Comparison of ENCODE assay signal across 1 cellular context in genomic region chr1:229339520-229339919, GRCh38.
TF ChIP-seq lines count a peak whose summit lies in the region.

No MANE protein-coding gene starts in this region.

TF ChIP-seq in SK-N-SH, 30 proteins besides CTCF, POLR2A, EP300 and RAD21 (continued from another document):
- TF ChIP-seq TAF1 (IDR thresholded peaks at IDR 0.05; ENCODE audit: borderline replicate concordance, low read depth, low read length) (no peak), CHD2 (IDR thresholded peaks at IDR 0.05; ENCODE audit: low read length, partially characterized antibody) (no peak), RFX5 (IDR thresholded peaks at IDR 0.05; ENCODE audit: low read length) (no peak), NFIC (IDR thresholded peaks at IDR 0.05; ENCODE audit: borderline replicate concordance) (no peak), YY1 (IDR thresholded peaks at IDR 0.05; ENCODE audit: low read depth) (no peak), TCF12 (IDR thresholded peaks at IDR 0.05) (no peak), FOXM1 (IDR thresholded peaks at IDR 0.05; ENCODE audit: low read depth) (no peak), POLR2AphosphoS5 (IDR thresholded peaks at IDR 0.05; ENCODE audit: low read depth, low read length) (no peak)
